In the genomic region with DNA sequence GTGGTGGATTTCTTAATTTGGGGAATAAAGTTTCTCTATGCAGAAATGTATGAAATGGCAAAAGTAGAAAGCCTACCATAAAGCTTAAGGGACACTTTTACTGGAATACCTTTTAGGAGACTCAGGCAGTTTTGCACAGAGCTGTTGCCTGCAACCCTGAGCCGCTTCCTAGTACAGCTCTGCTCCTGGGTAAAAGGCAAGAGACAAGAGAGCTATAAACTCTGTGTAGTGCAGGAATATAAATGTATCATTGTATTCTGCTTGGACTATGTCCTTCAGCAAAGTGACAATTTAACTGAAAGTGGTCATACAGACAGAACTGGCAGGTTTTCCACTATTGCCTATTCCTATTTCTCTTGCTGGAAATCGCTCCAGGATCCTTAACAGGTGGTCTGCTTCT, we compare ENCODE assay signal across 1 cellular context.
TF ChIP-seq lines count a peak whose summit lies in the region.

No MANE protein-coding gene starts in this region.

TF ChIP-seq in IMR-90, 13 proteins besides CTCF, POLR2A, EP300 and RAD21:
- TF ChIP-seq RFX5 (IDR thresholded peaks at IDR 0.05; ENCODE audit: low read depth, low read length) (no peak), CHD1 (IDR thresholded peaks at IDR 0.05; ENCODE audit: low read depth, low read length) (no peak), MAFK (IDR thresholded peaks at IDR 0.05; ENCODE audit: low read depth, low read length) (no peak), CEBPB (IDR thresholded peaks at IDR 0.05; ENCODE audit: low read depth, low read length) (no peak), SMC3 (IDR thresholded peaks at IDR 0.05; ENCODE audit: low read depth, low read length) (no peak), RCOR1 (IDR thresholded peaks at IDR 0.05; ENCODE audit: insufficient replicate concordance, low read length) (no peak), ELK1 (IDR thresholded peaks at IDR 0.05; ENCODE audit: borderline replicate concordance, low read depth, low read length) (no peak), MXI1 (IDR thresholded peaks at IDR 0.05; ENCODE audit: borderline replicate concordance, low read depth, low read length) (no peak), BHLHE40 (IDR thresholded peaks at IDR 0.05; ENCODE audit: low read depth, low read length) (no peak), USF2 (IDR thresholded peaks at IDR 0.05; ENCODE audit: low read depth, low read length) (no peak), MAZ (IDR thresholded peaks at IDR 0.05; ENCODE audit: borderline replicate concordance, low read depth, low read length) (no peak), FOS (IDR thresholded peaks at IDR 0.05; ENCODE audit: low read depth, low read length) (no peak), NFE2L2 (IDR thresholded peaks at IDR 0.05; ENCODE audit: low read depth, low read length) (no peak)
